Comparison of ENCODE assay signal across 1 cellular context in genomic region chr12:51869490-51869865, GRCh38.
TF ChIP-seq lines count a peak whose summit lies in the region.

No MANE protein-coding gene starts in this region.

TF ChIP-seq in endothelial cell of umbilical vein, 7 proteins besides CTCF, POLR2A, EP300 and RAD21:
- TF ChIP-seq JUN (IDR thresholded peaks at IDR 0.05; ENCODE audit: borderline replicate concordance, insufficient read depth, insufficient read length, low read depth) (no peak), EZH2 (IDR thresholded peaks at IDR 0.05; ENCODE audit: borderline replicate concordance, low read depth, low read length, severe bottlenecking) (no peak), POLR2AphosphoS5 (IDR thresholded peaks at IDR 0.05; ENCODE audit: insufficient read depth, low read depth, low read length) (no peak), MAX (IDR thresholded peaks at IDR 0.05; ENCODE audit: insufficient read depth, insufficient read length) (no peak), MYC (IDR thresholded peaks at IDR 0.05; ENCODE audit: low read depth, low read length) (no peak), FOS (IDR thresholded peaks at IDR 0.05; ENCODE audit: borderline replicate concordance, insufficient read depth, low read length) (no peak), GATA2 (IDR thresholded peaks at IDR 0.05; ENCODE audit: insufficient read depth, insufficient read length, low read depth, low read length) (no peak)
TF ChIP-seq in endothelial cell of umbilical vein: peak in this region for 0.
